ENCODE assay signal across 19 cellular contexts in genomic region chr10:26467639-26468038, GRCh38. TPM values are rescaled to one million over a fixed set of nuclear protein-coding genes. Genes with fewer than 3 reads are reported as not detected.
DNase-seq lines count a peak whose midpoint lies in the region; ATAC-seq, FAIRE-seq and TF ChIP-seq lines count a peak whose summit lies in the region.
"Had no signal": no experiment of that assay in that cellular context is flagged by ENCODE, and none has a peak within 500 bp of the region (broad histone marks: within the 10 kb centered on the region; RNA-seq: fewer than 3 reads in every experiment).

No MANE protein-coding gene starts in this region.

- peak; percentile 60 for FAIRE-seq in GM12891 (lab: Jason Lieb, UNC)
- no peak for FAIRE-seq in GM19239 (lab: Jason Lieb, UNC)

- TF ChIP-seq POLR2A in GM12891 (IDR thresholded peaks at IDR 0.05; ENCODE audit: low read depth, low read length): no peak

- no peaks in the 10 kb centered on the region for H3K36me3 ChIP-seq in right atrium auricular region
- no peaks in the 10 kb centered on the region for H3K36me3 ChIP-seq in PC-9 (ENCODE audit: low read depth)
- H3K36me3 ChIP-seq: esophagus squamous epithelium, stomach had no signal

- H3K27me3 ChIP-seq in right atrium auricular region: no peaks in the 10 kb centered on the region
- H3K27me3 ChIP-seq in PC-9 (ENCODE audit: insufficient read depth, low read depth): no peaks in the 10 kb centered on the region
- H3K27me3 ChIP-seq: esophagus squamous epithelium, stomach had no signal

- TF ChIP-seq CTCF in CD14-positive monocyte (IDR thresholded peaks at IDR 0.05) (no peak), right atrium auricular region (IDR thresholded peaks at IDR 0.05) (no peak), PC-9 (conservative IDR thresholded peaks at IDR 0.05) (no peak)

- no peak overlapping the region for H2AFZ ChIP-seq in PC-9

- no peaks in the 10 kb centered on the region for H4K20me1 ChIP-seq in PC-9 (ENCODE audit: insufficient read depth)

- H3K27ac ChIP-seq in right atrium auricular region (no peak overlapping the region), PC-9 (no peak overlapping the region)
- H3K27ac ChIP-seq: esophagus squamous epithelium, stomach had no signal

- no peaks in the 10 kb centered on the region for H3K9me3 ChIP-seq in right atrium auricular region
- H3K9me3 ChIP-seq in PC-9 (ENCODE audit: insufficient read depth, low read depth): no peaks in the 10 kb centered on the region
- H3K9me3 ChIP-seq: esophagus squamous epithelium, stomach had no signal

- H3K27me3 Mint-ChIP-seq in CD14-positive monocyte (ENCODE audit: low read depth in 3 of 3) (no peaks in the 10 kb centered on the region), memory B cell (no peaks in the 10 kb centered on the region)
- no peaks in the 10 kb centered on the region for H3K27me3 Mint-ChIP-seq in T-helper 2 cell treated with Interferon-gamma antibody and Interleukin-4, amounts not matched to agents 5 μg/mL and 100 μg/mL, for 36 hours (ENCODE audit: low read depth)
- H3K27me3 Mint-ChIP-seq: brain had no signal

- H3K36me3 Mint-ChIP-seq in CD14-positive monocyte (peaks cover 39 to 52% of the 10 kb centered on the region in 2 donors), memory B cell (peaks cover 38% of the 10 kb centered on the region)
- H3K36me3 Mint-ChIP-seq in T-helper 2 cell treated with Interferon-gamma antibody and Interleukin-4, amounts not matched to agents 5 μg/mL and 100 μg/mL, for 36 hours (ENCODE audit: low read depth): peaks cover 60% of the 10 kb centered on the region
- H3K36me3 Mint-ChIP-seq: brain had no signal

- H3F3A ChIP-seq in PC-9 (ENCODE audit: insufficient read depth, low read depth): no peaks in the 10 kb centered on the region

- H3K4me3 Mint-ChIP-seq in CD14-positive monocyte (no peak overlapping the region), memory B cell (peak overlapping the region; percentile 17)
- peak overlapping the region; percentile 10 for H3K4me3 Mint-ChIP-seq in T-helper 2 cell treated with Interferon-gamma antibody and Interleukin-4, amounts not matched to agents 5 μg/mL and 100 μg/mL, for 36 hours
- H3K4me3 Mint-ChIP-seq: brain had no signal

- DNase-seq in CD14-positive monocyte (ENCODE audit: low spot score) (no peak), GM12891 (ENCODE audit: insufficient read length, low spot score) (no peak), memory B cell (ENCODE audit: low spot score in 2 of 2) (no peak), GM19239 (ENCODE audit: insufficient read length, low spot score) (no peak), right atrium auricular region (ENCODE audit: low spot score) (no peak), PC-9 (no peak), NCI-H1092 treated with DMSO at 0.1 percent for 48 hours (lab: John Stamatoyannopoulos, UW) (no peak)
- DNase-seq in T-helper 2 cell treated with Interferon-gamma antibody and Interleukin-4, amounts not matched to agents 5 μg/mL and 100 μg/mL, for 36 hours (ENCODE audit: low spot score): no peak
- DNase-seq: dermis blood vessel endothelial cell, esophagus squamous epithelium, KBM-7, NCI-H1417 treated with DMSO at 0.1 percent for 48 hours, posterior cingulate gyrus, stomach had no signal

- H3K4me1 ChIP-seq in right atrium auricular region (no peaks in the 10 kb centered on the region), PC-9 (replicated peaks; ENCODE audit: insufficient read depth) (no peaks in the 10 kb centered on the region)
- H3K4me1 ChIP-seq: esophagus squamous epithelium, stomach had no signal

- no peak overlapping the region for H3K4me2 ChIP-seq in PC-9
- H3K4me2 ChIP-seq: smooth muscle cell had no signal

- no peak for ATAC-seq in memory B cell (ENCODE audit: low read depth)
- ATAC-seq: SK-N-SH treated with all-trans-retinoic acid at 6 μM for 48 hours had no signal

- H3K9me2 ChIP-seq in PC-9 (ENCODE audit: insufficient read depth): no peaks in the 10 kb centered on the region

- no TSS peak for BruUV-seq in PC-9 (replicated peaks; lab: Mats Ljungman, UMichigan)

- no peaks in the 10 kb centered on the region for H3K9me3 Mint-ChIP-seq in CD14-positive monocyte
- no peaks in the 10 kb centered on the region for H3K9me3 Mint-ChIP-seq in T-helper 2 cell treated with Interferon-gamma antibody and Interleukin-4, amounts not matched to agents 5 μg/mL and 100 μg/mL, for 36 hours
- H3K9me3 Mint-ChIP-seq in memory B cell: peaks cover 2% of the 10 kb centered on the region
- H3K9me3 Mint-ChIP-seq: brain had no signal

- CTCF ChIA-PET in PC-9 (lab: Charles Lee): interaction anchor here (0.7 kb wide), 1 partner anchor 62 kb away, joined by 3 read pairs; no protein-coding TSS in a partner anchor

- H3K27ac Mint-ChIP-seq in CD14-positive monocyte (peak overlapping the region in 4 of 7 donors; percentile 4 to 63 (median 52)), memory B cell (peak overlapping the region; percentile 80)
- peak overlapping the region; percentile 63 for H3K27ac Mint-ChIP-seq in T-helper 2 cell treated with Interferon-gamma antibody and Interleukin-4, amounts not matched to agents 5 μg/mL and 100 μg/mL, for 36 hours
- H3K27ac Mint-ChIP-seq: brain had no signal

- H3K4me1 Mint-ChIP-seq in CD14-positive monocyte: peaks cover 53% of the 10 kb centered on the region
- H3K4me1 Mint-ChIP-seq in T-helper 2 cell treated with Interferon-gamma antibody and Interleukin-4, amounts not matched to agents 5 μg/mL and 100 μg/mL, for 36 hours (ENCODE audit: low read depth): peaks cover 60% of the 10 kb centered on the region
- peaks cover 60% of the 10 kb centered on the region for H3K4me1 Mint-ChIP-seq in memory B cell

- POLR2A ChIA-PET in PC-9 (lab: Charles Lee; ENCODE audit: unreplicated experiment): no interaction called here

- H3K79me2 ChIP-seq in PC-9 (ENCODE audit: low read depth): no peaks in the 10 kb centered on the region

- H3K4me3 ChIP-seq in right atrium auricular region (no peak overlapping the region), PC-9 (no peak overlapping the region)
- H3K4me3 ChIP-seq: esophagus squamous epithelium, smooth muscle cell, stomach had no signal

- intact Hi-C loops in CD14-positive monocyte (cut with micrococcal nuclease) (no loop called here), PC-9 (cut with micrococcal nuclease; ENCODE audit: unreplicated experiment) (no loop called here)

TF ChIP-seq in GM12891, 5 proteins besides CTCF, POLR2A, EP300 and RAD21:
- no peak for TF ChIP-seq SPI1 (IDR thresholded peaks at IDR 0.05; ENCODE audit: low read depth, low read length)
- no peak for TF ChIP-seq PAX5 (IDR thresholded peaks at IDR 0.05; ENCODE audit: insufficient read depth, low read length, severe bottlenecking)
- no peak for TF ChIP-seq POU2F2 (IDR thresholded peaks at IDR 0.05; ENCODE audit: low read depth, low read length)
- no peak for TF ChIP-seq POLR2AphosphoS5 (IDR thresholded peaks at IDR 0.05; ENCODE audit: low read depth, low read length)
- no peak for TF ChIP-seq TAF1 (IDR thresholded peaks at IDR 0.05; ENCODE audit: low read depth, low read length)
TF ChIP-seq in GM12891: peak in this region for 0.

RNA-seq across cellular contexts. Expression of gene APBB1IP, which starts 29.5 kb away (rescaled TPM):
- polyA plus RNA-seq in CD14-positive monocyte: 10 to 100 TPM; 24.6 to 45.4 TPM
- 52.0 TPM for polyA plus RNA-seq in GM12891 (2012; ENCODE audit: low read depth, missing spikeins)
- total RNA-seq in right atrium auricular region (1 to 10 TPM; 1.4 to 3.1 TPM), PC-9 (2021) (not detected in 2 replicates)
- total RNA-seq: Daoy, NCI-H460 had no signal

Comparison
In these comparisons a context has a peak if more than half of its experiments do, and no peak if none do; other contexts are left out.
1. H3K4me3 Mint-ChIP-seq: peak in T-helper 2 cell treated with Interferon-gamma antibody and Interleukin-4, amounts not matched to agents 5 μg/mL and 100 μg/mL, for 36 hours (single experiment) and memory B cell (single experiment); none in CD14-positive monocyte (0 of 2).
2. Peak in every context shown above with its lines, with median percentiles within 50 percentile points of each other: H3K27ac Mint-ChIP-seq.